ENCODE assay signal across 12 cellular contexts in genomic region chr7:130946110-130946509, GRCh38.
A peak's percentile ranks its signal among the peaks of the same experiment; 100 is the strongest.
DNase-seq lines count a peak whose midpoint lies in the region; ATAC-seq and TF ChIP-seq lines count a peak whose summit lies in the region.
"Had no signal": no experiment of that assay in that cellular context is flagged by ENCODE, and none has a peak within 500 bp of the region (broad histone marks: within the 10 kb centered on the region; RNA-seq: fewer than 3 reads in every experiment).

No MANE protein-coding gene starts in this region.

- peak overlapping the region; percentile 97 for H3K27ac ChIP-seq in CD4-positive, CD25-positive, alpha-beta regulatory T cell (ENCODE audit: insufficient read depth, low read length, poor library complexity, severe bottlenecking)
- peak overlapping the region; percentile 3; the same call in 1 of the 2 replicates for H3K27ac ChIP-seq in GM23338 (ENCODE audit: low read depth)
- H3K27ac ChIP-seq in mesenchymal stem cell (ENCODE audit: low read length, poor library complexity, severe bottlenecking), result no peak overlapping the region
- H3K27ac ChIP-seq: C4-2B had no signal

- no peak overlapping the region for H2BK15ac ChIP-seq in mesenchymal stem cell (ENCODE audit: low read depth, poor library complexity, severe bottlenecking)

- no peaks in the 10 kb centered on the region for H3K27me3 ChIP-seq in CD4-positive, CD25-positive, alpha-beta regulatory T cell (ENCODE audit: control insufficient read depth, insufficient read depth, low read length)
- H3K27me3 ChIP-seq in GM23338 (ENCODE audit: insufficient read depth) (no peaks in the 10 kb centered on the region), mesenchymal stem cell (ENCODE audit: control insufficient read depth in 1 of 2, insufficient read depth in 1 of 2, low read length in 2 of 2) (no peaks in the 10 kb centered on the region)

- H2BK5ac ChIP-seq in mesenchymal stem cell (ENCODE audit: low read depth, low read length, poor library complexity, severe bottlenecking), result no peak overlapping the region

- H4K8ac ChIP-seq in mesenchymal stem cell (ENCODE audit: low read length), result no peak overlapping the region

- no peak overlapping the region for H3K14ac ChIP-seq in mesenchymal stem cell (ENCODE audit: low read length in 2 of 2)

- H3K4me1 ChIP-seq in CD4-positive, CD25-positive, alpha-beta regulatory T cell (ENCODE audit: control insufficient read depth, insufficient read depth, low read length, poor library complexity, severe bottlenecking), result peaks cover 95% of the 10 kb centered on the region
- H3K4me1 ChIP-seq in GM23338 (ENCODE audit: insufficient read depth) (peaks cover 20% of the 10 kb centered on the region), mesenchymal stem cell (ENCODE audit: control insufficient read depth, insufficient read depth, low read depth, low read length) (peaks cover 6% of the 10 kb centered on the region)

- intact Hi-C loops in activated T-helper 2 cell treated with anti-CD3 and anti-CD28 coated beads, Interferon-gamma antibody, Interleukin-2, Interleukin-4, amounts not matched to agents 10 μg/mL and 5 μg/mL and 100 μg/mL, durations not matched to agents 14 hours and 24 hours and 36 hours (cut with micrococcal nuclease), result no loop called here

- H3K4me1 Mint-ChIP-seq in CD4-positive, CD25-positive, alpha-beta regulatory T cell, result peaks cover 46 to 74% (median 59%) of the 10 kb centered on the region in 4 donors
- H3K4me1 Mint-ChIP-seq in GM23338, result peaks cover 31% of the 10 kb centered on the region
- peaks cover 65% of the 10 kb centered on the region for H3K4me1 Mint-ChIP-seq in activated T-helper 2 cell treated with anti-CD3 and anti-CD28 coated beads, Interferon-gamma antibody, Interleukin-2, Interleukin-4, amounts not matched to agents 10 μg/mL and 5 μg/mL and 100 μg/mL, durations not matched to agents 14 hours and 24 hours and 36 hours (ENCODE audit: low read depth)

- H3K9ac ChIP-seq in mesenchymal stem cell (ENCODE audit: low read length), result peak overlapping the region; percentile 91

- peak overlapping the region in 2 of 3 donors; percentile 91 to 94 for H3K27ac Mint-ChIP-seq in CD4-positive, CD25-positive, alpha-beta regulatory T cell
- no peak overlapping the region for H3K27ac Mint-ChIP-seq in GM23338
- H3K27ac Mint-ChIP-seq in activated T-helper 2 cell treated with anti-CD3 and anti-CD28 coated beads, Interferon-gamma antibody, Interleukin-2, Interleukin-4, amounts not matched to agents 10 μg/mL and 5 μg/mL and 100 μg/mL, durations not matched to agents 14 hours and 24 hours and 36 hours, result peak overlapping the region; percentile 81

- no peak overlapping the region for H3K18ac ChIP-seq in mesenchymal stem cell (ENCODE audit: low read depth in 1 of 2, low read length in 2 of 2)

- ATAC-seq in CD4-positive, CD25-positive, alpha-beta regulatory T cell (ENCODE audit: low read depth in 2 of 2), result no peak
- ATAC-seq in GM23338 (no peak), GM19324 (IDR thresholded peaks at IDR 0.05; ENCODE audit: low FRiP score, unreplicated experiment) (no peak), HG03520 (IDR thresholded peaks at IDR 0.05; ENCODE audit: unreplicated experiment) (no peak)

- no peak for DNase-seq in CD4-positive, CD25-positive, alpha-beta regulatory T cell
- DNase-seq in GM23338 (ENCODE audit: low spot score) (no peak), mesenchymal stem cell (no peak), NCI-H774 (lab: John Stamatoyannopoulos, UW) (no peak), SIG-M5 treated with dmso at 0.1 percent for 504 hours (lab: John Stamatoyannopoulos, UW; ENCODE audit: unreplicated experiment) (no peak)
- no peak for DNase-seq in activated T-helper 2 cell treated with anti-CD3 and anti-CD28 coated beads, Interferon-gamma antibody, Interleukin-2, Interleukin-4, amounts not matched to agents 10 μg/mL and 5 μg/mL and 100 μg/mL, durations not matched to agents 14 hours and 24 hours and 36 hours (ENCODE audit: low spot score)
- DNase-seq: anterior cingulate cortex, NCI-H1092 treated with DMSO at 0.1 percent for 48 hours, NCI-H446 treated with DMSO at 0.1 percent for 48 hours had no signal

- no peak overlapping the region for H3K4ac ChIP-seq in mesenchymal stem cell (ENCODE audit: low read depth in 1 of 2, low read length in 2 of 2)

- no peaks in the 10 kb centered on the region for H4K20me1 ChIP-seq in GM23338 (replicated peaks; ENCODE audit: insufficient read depth)

- H2AFZ ChIP-seq in GM23338 (no peak overlapping the region), mesenchymal stem cell (ENCODE audit: low read depth, low read length) (no peak overlapping the region)

- H3K9me2 ChIP-seq in GM23338 (ENCODE audit: insufficient read depth), result no peaks in the 10 kb centered on the region

- no peak overlapping the region for H2BK120ac ChIP-seq in mesenchymal stem cell (ENCODE audit: low read depth, low read length)

- H3K4me3 Mint-ChIP-seq in CD4-positive, CD25-positive, alpha-beta regulatory T cell, result peak overlapping the region; percentile 39 to 95 (median 84)
- H3K4me3 Mint-ChIP-seq in GM23338, result no peak overlapping the region
- H3K4me3 Mint-ChIP-seq in activated T-helper 2 cell treated with anti-CD3 and anti-CD28 coated beads, Interferon-gamma antibody, Interleukin-2, Interleukin-4, amounts not matched to agents 10 μg/mL and 5 μg/mL and 100 μg/mL, durations not matched to agents 14 hours and 24 hours and 36 hours (ENCODE audit: low read depth), result no peak overlapping the region

- H2BK12ac ChIP-seq in mesenchymal stem cell (ENCODE audit: low read length in 2 of 2), result no peak overlapping the region

- peaks cover 21% of the 10 kb centered on the region for H3K36me3 ChIP-seq in CD4-positive, CD25-positive, alpha-beta regulatory T cell (ENCODE audit: control insufficient read depth, insufficient read depth, low read length)
- H3K36me3 ChIP-seq in GM23338 (ENCODE audit: insufficient read depth) (no peaks in the 10 kb centered on the region), mesenchymal stem cell (ENCODE audit: control insufficient read depth in 1 of 2, insufficient read depth in 2 of 2, low read depth in 1 of 2, low read length in 2 of 2) (peaks cover 7 to 76% of the 10 kb centered on the region in 2 experiments)

- no peak overlapping the region for H4K91ac ChIP-seq in mesenchymal stem cell (ENCODE audit: low read length)

- no CpG with 5 or more reads among the region's 1 CpG for WGBS in mesenchymal stem cell

- no peak for TF ChIP-seq CTCF in GM23338 (conservative IDR thresholded peaks at IDR 0.05; ENCODE audit: low read depth in 2 of 2)

- H2AK5ac ChIP-seq in mesenchymal stem cell (ENCODE audit: low read length, severe bottlenecking), result no peak overlapping the region

- no peaks in the 10 kb centered on the region; the same call in 1 of the 2 replicates for H3K79me2 ChIP-seq in GM23338 (replicated peaks; ENCODE audit: insufficient read depth)

- H3K36me3 Mint-ChIP-seq in CD4-positive, CD25-positive, alpha-beta regulatory T cell, result peaks cover 17% of the 10 kb centered on the region
- H3K36me3 Mint-ChIP-seq in GM23338 (ENCODE audit: low read depth), result peaks cover 4% of the 10 kb centered on the region; the same call in 1 of the 3 replicates
- peaks cover 69% of the 10 kb centered on the region for H3K36me3 Mint-ChIP-seq in activated T-helper 2 cell treated with anti-CD3 and anti-CD28 coated beads, Interferon-gamma antibody, Interleukin-2, Interleukin-4, amounts not matched to agents 10 μg/mL and 5 μg/mL and 100 μg/mL, durations not matched to agents 14 hours and 24 hours and 36 hours (ENCODE audit: low read depth)

- peaks cover 8% of the 10 kb centered on the region for H3K79me1 ChIP-seq in mesenchymal stem cell (replicated peaks; ENCODE audit: low read length, poor library complexity, severe bottlenecking)

- no peak overlapping the region for H3K23ac ChIP-seq in mesenchymal stem cell (ENCODE audit: low read length in 2 of 2)

- H3K4me2 ChIP-seq in GM23338, result no peak overlapping the region
- H3K4me2 ChIP-seq in mesenchymal stem cell (ENCODE audit: low read length, poor library complexity, severe bottlenecking), result no peak overlapping the region

- H3K9me3 Mint-ChIP-seq in CD4-positive, CD25-positive, alpha-beta regulatory T cell, result no peaks in the 10 kb centered on the region
- no peaks in the 10 kb centered on the region for H3K9me3 Mint-ChIP-seq in GM23338
- H3K9me3 Mint-ChIP-seq in activated T-helper 2 cell treated with anti-CD3 and anti-CD28 coated beads, Interferon-gamma antibody, Interleukin-2, Interleukin-4, amounts not matched to agents 10 μg/mL and 5 μg/mL and 100 μg/mL, durations not matched to agents 14 hours and 24 hours and 36 hours, result no peaks in the 10 kb centered on the region

- peaks cover 8% of the 10 kb centered on the region for H3K27me3 Mint-ChIP-seq in CD4-positive, CD25-positive, alpha-beta regulatory T cell
- peaks cover 3% of the 10 kb centered on the region for H3K27me3 Mint-ChIP-seq in GM23338 (ENCODE audit: insufficient read depth, low read depth, poor library complexity)
- no peaks in the 10 kb centered on the region for H3K27me3 Mint-ChIP-seq in activated T-helper 2 cell treated with anti-CD3 and anti-CD28 coated beads, Interferon-gamma antibody, Interleukin-2, Interleukin-4, amounts not matched to agents 10 μg/mL and 5 μg/mL and 100 μg/mL, durations not matched to agents 14 hours and 24 hours and 36 hours (ENCODE audit: low read depth)

- no peaks in the 10 kb centered on the region for H3F3A ChIP-seq in GM23338 (replicated peaks; ENCODE audit: low read depth)

- H3K9me3 ChIP-seq in CD4-positive, CD25-positive, alpha-beta regulatory T cell (ENCODE audit: control insufficient read depth in 2 of 2, low read length in 2 of 2), result no peaks in the 10 kb centered on the region
- H3K9me3 ChIP-seq in mesenchymal stem cell (ENCODE audit: control insufficient read depth, low read length), result no peaks in the 10 kb centered on the region

- H3K4me3 ChIP-seq in CD4-positive, CD25-positive, alpha-beta regulatory T cell (ENCODE audit: low read depth, low read length), result peak overlapping the region; percentile 95
- H3K4me3 ChIP-seq in GM23338 (no peak overlapping the region), mesenchymal stem cell (ENCODE audit: insufficient read depth in 1 of 2, low read depth in 1 of 2, low read length in 2 of 2) (no peak overlapping the region)

TF ChIP-seq in GM23338, 12 proteins besides CTCF, POLR2A, EP300 and RAD21 (continues in another document):
- TF ChIP-seq NANOG (IDR thresholded peaks at IDR 0.05; ENCODE audit: borderline replicate concordance), result no peak

Comparison
In these comparisons a context has a peak if more than half of its experiments do, and no peak if none do; other contexts are left out.
1. H3K4me3 Mint-ChIP-seq: peak in CD4-positive, CD25-positive, alpha-beta regulatory T cell (4 of 4); none in GM23338 (single experiment) and activated T-helper 2 cell treated with anti-CD3 and anti-CD28 coated beads, Interferon-gamma antibody, Interleukin-2, Interleukin-4, amounts not matched to agents 10 μg/mL and 5 μg/mL and 100 μg/mL, durations not matched to agents 14 hours and 24 hours and 36 hours (single experiment).